In the genomic region with DNA sequence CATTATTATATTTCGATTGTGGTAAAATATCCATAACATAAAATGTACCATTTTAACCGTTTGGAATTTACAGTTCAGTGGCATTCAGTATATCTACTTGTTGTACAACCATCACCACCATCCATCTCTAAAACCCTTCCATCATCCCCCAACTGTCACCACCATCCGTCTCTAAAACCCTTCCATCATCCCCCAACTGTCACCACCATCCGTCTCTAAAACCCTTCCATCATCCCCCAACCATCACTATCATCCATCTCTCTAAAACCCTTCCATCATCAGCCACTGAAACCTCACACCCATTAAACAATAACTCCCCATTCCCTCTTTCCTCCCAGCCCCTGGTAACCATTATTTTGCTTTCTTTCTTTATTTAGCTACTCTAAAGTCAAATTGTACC, we compare ENCODE assay signal across 37 cellular contexts.
"Had no signal": no experiment of that assay in that cellular context is flagged by ENCODE, and none has a peak within 500 bp of the region (broad histone marks: within the 10 kb centered on the region; RNA-seq: fewer than 3 reads in every experiment).

No MANE protein-coding gene starts in this region.

- H3K27ac ChIP-seq: ascending aorta, cardiac muscle cell, VCaP had no signal

- DNase-seq: activated B cell treated with CpG ODN at 0.5 μM for 24 hours; activated CD4-positive, alpha-beta memory T cell treated with anti-CD3 and anti-CD28 coated beads, Interleukin-2, amount 10 ng/mL, durations not matched to agents 7 days and 5 days; activated CD4-positive, alpha-beta T cell treated with anti-CD3 and anti-CD28 coated beads for 4 hours; activated CD4-positive, alpha-beta T cell treated with anti-CD3 and anti-CD28 coated beads, Interleukin-2, amount 10 ng/mL, durations not matched to agents 7 days and 5 days; activated CD4-positive, alpha-beta T cell treated with anti-CD3 and anti-CD28 coated beads, Interleukin-2, amount 50 U/mL, for 48 hours; activated CD4-positive, CD25-positive, alpha-beta regulatory T cell treated with anti-CD3 and anti-CD28 coated beads, Interleukin-2, amount 50 U/mL, for 72 hours; activated CD8-positive, alpha-beta memory T cell treated with anti-CD3 and anti-CD28 coated beads for 24 hours; activated CD8-positive, alpha-beta memory T cell treated with anti-CD3 and anti-CD28 coated beads, Interleukin-2, amount 10 ng/mL, durations not matched to agents 7 days and 5 days; activated CD8-positive, alpha-beta memory T cell treated with anti-CD3 and anti-CD28 coated beads, Interleukin-2, amount 50 U/mL, for 48 hours; activated CD8-positive, alpha-beta T cell treated with anti-CD3 and anti-CD28 coated beads, Interleukin-2, amount 10 ng/mL, durations not matched to agents 7 days and 5 days; activated effector memory CD4-positive, alpha-beta T cell treated with Interleukin-2 at 50 U/mL for 16 hours; activated gamma-delta T cell; activated naive CD4-positive, alpha-beta T cell treated with anti-CD3 and anti-CD28 coated beads, Interleukin-2, amount 10 ng/mL, durations not matched to agents 7 days and 5 days; activated naive CD4-positive, alpha-beta T cell treated with Interleukin-2 at 50 U/mL for 16 hours; activated naive CD8-positive, alpha-beta T cell treated with anti-CD3 and anti-CD28 coated beads, Interleukin-2, amount 10 ng/mL, durations not matched to agents 7 days and 5 days; activated naive CD8-positive, alpha-beta T cell treated with anti-CD3 and anti-CD28 coated beads, Interleukin-2, amount 50 U/mL, for 24 hours; activated T-cell treated with anti-CD3 and anti-CD28 coated beads, Interleukin-2, amount 50 U/mL, for 24 hours; activated T-cell treated with anti-CD3 and anti-CD28 coated beads, Interleukin-2, amount 50 U/mL, for 48 hours; amygdala; anterior cingulate cortex; caudate nucleus; cerebellar nuclear complex; T-helper 1 cell; T-helper 2 cell; T-helper 9 cell had no signal

- H3K9me3 Mint-ChIP-seq: activated B cell treated with CpG ODN at 0.5 μM for 24 hours; activated CD4-positive, alpha-beta memory T cell treated with anti-CD3 and anti-CD28 coated beads, Interleukin-2, amount 10 ng/mL, durations not matched to agents 7 days and 5 days; activated CD4-positive, alpha-beta T cell treated with anti-CD3 and anti-CD28 coated beads, Interleukin-2, amount 10 ng/mL, durations not matched to agents 7 days and 5 days; activated naive CD4-positive, alpha-beta T cell treated with anti-CD3 and anti-CD28 coated beads, Interleukin-2, amount 10 ng/mL, durations not matched to agents 7 days and 5 days; activated naive CD4-positive, alpha-beta T cell treated with anti-CD3 and anti-CD28 coated beads, Interleukin-2, amount 50 U/mL, for 24 hours; activated naive CD8-positive, alpha-beta T cell treated with anti-CD3 and anti-CD28 coated beads, Interleukin-2, amount 10 ng/mL, durations not matched to agents 7 days and 5 days; activated naive CD8-positive, alpha-beta T cell treated with anti-CD3 and anti-CD28 coated beads, Interleukin-2, amount 50 U/mL, for 24 hours; activated T-cell treated with anti-CD3 and anti-CD28 coated beads, Interleukin-2, amount 50 U/mL, for 24 hours; activated T-helper 2 cell treated with anti-CD3 and anti-CD28 coated beads, Interferon-gamma antibody, Interleukin-2, Interleukin-4, amounts not matched to agents 10 μg/mL and 5 μg/mL and 100 μg/mL, durations not matched to agents 14 hours and 24 hours and 36 hours; central memory CD8-positive, alpha-beta T cell; T-helper 1 cell treated with Interleukin-12 subunit alpha and Interleukin-12 subunit beta and Interleukin-4 antibody, amounts not matched to agents 30 μg/mL and 1 μg/mL, for 36 hours had no signal

- H3K4me1 Mint-ChIP-seq: activated B cell treated with CpG ODN at 0.5 μM for 24 hours; activated CD4-positive, alpha-beta memory T cell treated with anti-CD3 and anti-CD28 coated beads, Interleukin-2, amount 10 ng/mL, durations not matched to agents 7 days and 5 days; activated CD4-positive, alpha-beta T cell treated with anti-CD3 and anti-CD28 coated beads, Interleukin-2, amount 10 ng/mL, durations not matched to agents 7 days and 5 days; activated CD8-positive, alpha-beta memory T cell treated with anti-CD3 and anti-CD28 coated beads, Interleukin-2, amount 10 ng/mL, durations not matched to agents 7 days and 5 days; activated naive CD4-positive, alpha-beta T cell treated with anti-CD3 and anti-CD28 coated beads, Interleukin-2, amount 10 ng/mL, durations not matched to agents 7 days and 5 days; activated naive CD4-positive, alpha-beta T cell treated with anti-CD3 and anti-CD28 coated beads, Interleukin-2, amount 50 U/mL, for 24 hours; activated naive CD8-positive, alpha-beta T cell treated with anti-CD3 and anti-CD28 coated beads, Interleukin-2, amount 10 ng/mL, durations not matched to agents 7 days and 5 days; central memory CD8-positive, alpha-beta T cell had no signal

- H3K36me3 ChIP-seq: ascending aorta, cardiac muscle cell had no signal

- H3K27me3 ChIP-seq: ascending aorta, cardiac muscle cell had no signal

- H3K4me3 Mint-ChIP-seq: activated B cell treated with CpG ODN at 0.5 μM for 24 hours; activated CD4-positive, alpha-beta memory T cell treated with anti-CD3 and anti-CD28 coated beads, Interleukin-2, amount 10 ng/mL, durations not matched to agents 7 days and 5 days; activated CD4-positive, alpha-beta T cell treated with anti-CD3 and anti-CD28 coated beads, Interleukin-2, amount 10 ng/mL, durations not matched to agents 7 days and 5 days; activated CD8-positive, alpha-beta memory T cell treated with anti-CD3 and anti-CD28 coated beads, Interleukin-2, amount 10 ng/mL, durations not matched to agents 7 days and 5 days; activated CD8-positive, alpha-beta T cell treated with anti-CD3 and anti-CD28 coated beads, Interleukin-2, amount 10 ng/mL, durations not matched to agents 7 days and 5 days; activated naive CD4-positive, alpha-beta T cell treated with anti-CD3 and anti-CD28 coated beads, Interleukin-2, amount 10 ng/mL, durations not matched to agents 7 days and 5 days; activated naive CD4-positive, alpha-beta T cell treated with anti-CD3 and anti-CD28 coated beads, Interleukin-2, amount 50 U/mL, for 24 hours; activated naive CD8-positive, alpha-beta T cell; activated naive CD8-positive, alpha-beta T cell treated with anti-CD3 and anti-CD28 coated beads, Interleukin-2, amount 10 ng/mL, durations not matched to agents 7 days and 5 days; activated naive CD8-positive, alpha-beta T cell treated with anti-CD3 and anti-CD28 coated beads, Interleukin-2, amount 50 U/mL, for 24 hours; activated T-cell treated with anti-CD3 and anti-CD28 coated beads, Interleukin-2, amount 50 U/mL, for 24 hours; brain; central memory CD8-positive, alpha-beta T cell; T-helper 1 cell treated with Interleukin-12 subunit alpha and Interleukin-12 subunit beta and Interleukin-4 antibody, amounts not matched to agents 30 μg/mL and 1 μg/mL, for 36 hours; T-helper 2 cell treated with Interferon-gamma antibody and Interleukin-4, amounts not matched to agents 5 μg/mL and 100 μg/mL, for 36 hours had no signal

- H3K27ac Mint-ChIP-seq: activated B cell treated with CpG ODN at 0.5 μM for 24 hours; activated CD4-positive, alpha-beta memory T cell treated with anti-CD3 and anti-CD28 coated beads, Interleukin-2, amount 10 ng/mL, durations not matched to agents 7 days and 5 days; activated CD4-positive, alpha-beta T cell treated with anti-CD3 and anti-CD28 coated beads, Interleukin-2, amount 10 ng/mL, durations not matched to agents 7 days and 5 days; activated CD8-positive, alpha-beta memory T cell treated with anti-CD3 and anti-CD28 coated beads, Interleukin-2, amount 10 ng/mL, durations not matched to agents 7 days and 5 days; activated CD8-positive, alpha-beta T cell treated with anti-CD3 and anti-CD28 coated beads, Interleukin-2, amount 10 ng/mL, durations not matched to agents 7 days and 5 days; activated naive CD4-positive, alpha-beta T cell treated with anti-CD3 and anti-CD28 coated beads, Interleukin-2, amount 10 ng/mL, durations not matched to agents 7 days and 5 days; activated naive CD4-positive, alpha-beta T cell treated with anti-CD3 and anti-CD28 coated beads, Interleukin-2, amount 50 U/mL, for 24 hours; activated naive CD8-positive, alpha-beta T cell; activated naive CD8-positive, alpha-beta T cell treated with anti-CD3 and anti-CD28 coated beads, Interleukin-2, amount 10 ng/mL, durations not matched to agents 7 days and 5 days; activated naive CD8-positive, alpha-beta T cell treated with anti-CD3 and anti-CD28 coated beads, Interleukin-2, amount 50 U/mL, for 24 hours; activated T-cell treated with anti-CD3 and anti-CD28 coated beads, Interleukin-2, amount 50 U/mL, for 24 hours; activated T-helper 2 cell treated with anti-CD3 and anti-CD28 coated beads, Interferon-gamma antibody, Interleukin-2, Interleukin-4, amounts not matched to agents 10 μg/mL and 5 μg/mL and 100 μg/mL, durations not matched to agents 14 hours and 24 hours and 36 hours; brain; T-helper 1 cell treated with Interleukin-12 subunit alpha and Interleukin-12 subunit beta and Interleukin-4 antibody, amounts not matched to agents 30 μg/mL and 1 μg/mL, for 36 hours; T-helper 2 cell treated with Interferon-gamma antibody and Interleukin-4, amounts not matched to agents 5 μg/mL and 100 μg/mL, for 36 hours had no signal

- H3K4me1 ChIP-seq: ascending aorta had no signal

- H3K4me3 ChIP-seq: ascending aorta, cardiac muscle cell had no signal

- H3K9me3 ChIP-seq: ascending aorta had no signal

- ATAC-seq: activated CD8-positive, alpha-beta memory T cell treated with anti-CD3 and anti-CD28 coated beads, Interleukin-2, amount 10 ng/mL, durations not matched to agents 7 days and 5 days; activated CD8-positive, alpha-beta T cell treated with anti-CD3 and anti-CD28 coated beads, Interleukin-2, amount 10 ng/mL, durations not matched to agents 7 days and 5 days; activated naive CD8-positive, alpha-beta T cell treated with anti-CD3 and anti-CD28 coated beads, Interleukin-2, amount 50 U/mL, for 24 hours had no signal

- H3K36me3 Mint-ChIP-seq: activated CD8-positive, alpha-beta memory T cell treated with anti-CD3 and anti-CD28 coated beads, Interleukin-2, amount 10 ng/mL, durations not matched to agents 7 days and 5 days; activated naive CD4-positive, alpha-beta T cell treated with anti-CD3 and anti-CD28 coated beads, Interleukin-2, amount 10 ng/mL, durations not matched to agents 7 days and 5 days; activated naive CD4-positive, alpha-beta T cell treated with anti-CD3 and anti-CD28 coated beads, Interleukin-2, amount 50 U/mL, for 24 hours; activated naive CD8-positive, alpha-beta T cell; activated naive CD8-positive, alpha-beta T cell treated with anti-CD3 and anti-CD28 coated beads, Interleukin-2, amount 10 ng/mL, durations not matched to agents 7 days and 5 days; brain had no signal

- FAIRE-seq: bronchial epithelial cell, TTC549 had no signal
